In the genomic region with DNA sequence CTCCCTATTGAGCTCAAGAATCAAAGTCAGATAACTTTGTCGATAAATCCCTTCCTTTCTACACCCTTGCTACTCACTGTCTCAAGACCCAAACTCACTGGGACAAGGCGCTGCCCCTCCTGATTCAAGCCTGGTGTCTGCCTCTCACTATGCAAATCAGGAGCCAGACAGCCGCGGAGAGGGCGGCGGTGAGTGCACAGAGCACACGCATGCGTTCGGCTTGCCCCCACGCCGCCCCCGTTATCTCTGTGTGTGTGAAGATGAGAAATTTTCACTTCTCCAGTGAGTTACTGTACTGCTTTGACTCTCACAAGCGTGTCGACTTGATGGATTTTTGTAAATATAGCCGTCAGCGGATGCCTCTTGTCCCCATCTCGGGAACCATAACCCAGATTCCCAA, we compare ENCODE assay signal across 14 cellular contexts. TPM values are rescaled to one million over a fixed set of nuclear protein-coding genes. Genes with fewer than 3 reads are reported as not detected.
DNase-seq lines count a peak whose midpoint lies in the region; ATAC-seq, FAIRE-seq and TF ChIP-seq lines count a peak whose summit lies in the region.
"Not testable (repeated sequence)": the region's sequence is repeated elsewhere in the genome, so short reads cannot be mapped to it uniquely, and the experiment has no call there.
"Had no signal": no experiment of that assay in that cellular context is flagged by ENCODE, and none has a peak within 500 bp of the region (broad histone marks: within the 10 kb centered on the region; RNA-seq: fewer than 3 reads in every experiment).

No MANE protein-coding gene starts in this region.

- in situ Hi-C loops in GM12878 (cut with MboI), result loop anchor here (5.0 kb wide), 1 partner anchor 1568 kb away; no protein-coding TSS in a partner anchor

- H3K4me1 ChIP-seq in GM12878 (ENCODE audit: control insufficient read depth, insufficient read depth, low read length), result not testable (repeated sequence)

- TF ChIP-seq CTCF in GM12878 (IDR thresholded peaks at IDR 0.05 in 2 of 3, conservative IDR thresholded peaks at IDR 0.05 in 1 of 3; ENCODE audit: control insufficient read depth in 2 of 3, extremely low read depth in 1 of 3, insufficient read depth in 1 of 3, low read depth in 3 of 3, low read length in 3 of 3), result not testable (repeated sequence)

- peak; percentile 90 for ATAC-seq in GM18867 (IDR thresholded peaks at IDR 0.05; ENCODE audit: unreplicated experiment)
- peak; percentile 52 for ATAC-seq in GM19452 (IDR thresholded peaks at IDR 0.05; ENCODE audit: unreplicated experiment)
- peak; percentile 54 for ATAC-seq in GM21723 (IDR thresholded peaks at IDR 0.05; ENCODE audit: unreplicated experiment)
- peak; percentile 64 for ATAC-seq in HG02840 (IDR thresholded peaks at IDR 0.05; ENCODE audit: low FRiP score, unreplicated experiment)
- ATAC-seq in HG03039 (IDR thresholded peaks at IDR 0.05; ENCODE audit: unreplicated experiment), result peak; percentile 46
- ATAC-seq in HG03354 (IDR thresholded peaks at IDR 0.05; ENCODE audit: poor library complexity, severe bottlenecking, unreplicated experiment), result peak; percentile 58
- not testable (repeated sequence) for ATAC-seq in GM12878

- TF ChIP-seq RAD21 in GM12878 (IDR thresholded peaks at IDR 0.05; ENCODE audit: insufficient read depth, low read depth, low read length), result not testable (repeated sequence)

- H3K36me3 ChIP-seq in GM12878 (ENCODE audit: control insufficient read depth in 2 of 2, insufficient read depth in 2 of 2, low read length in 1 of 2), result not testable (repeated sequence)

- not testable (repeated sequence) for H3K27ac ChIP-seq in GM12878 (ENCODE audit: control insufficient read depth, insufficient read depth)

- SMC1A ChIA-PET in GM12878 (lab: Charles Lee; ENCODE audit: uncharacterized antibody, unreplicated experiment), result not testable (repeated sequence)

- intact Hi-C loops in GM12878 (cut with micrococcal nuclease; ENCODE audit: unreplicated experiment), result not testable (repeated sequence)

- not testable (repeated sequence) for BruUV-seq in GM12878 (replicated peaks; lab: Mats Ljungman, UMichigan)

- TF ChIP-seq EP300 in GM12878 (IDR thresholded peaks at IDR 0.05; ENCODE audit: borderline replicate concordance in 1 of 2, control insufficient read depth in 1 of 2, low read depth in 2 of 2, low read length in 2 of 2), result not testable (repeated sequence)

- H2AFZ ChIP-seq in GM12878 (ENCODE audit: control insufficient read depth, low read depth, low read length), result not testable (repeated sequence)

- RAD21 ChIA-PET in GM12878 (lab: Charles Lee; ENCODE audit: unreplicated experiment), result not testable (repeated sequence)

- WGBS in GM12878 (ENCODE audit: insufficient coverage, insufficient replicate concordance, low lambda C conversion rate, missing lambda C conversion rate), result 3% methylated on average over 6 of the region's 17 CpGs

- not testable (repeated sequence) for TF ChIP-seq POLR2A in GM12878 (IDR thresholded peaks at IDR 0.05; ENCODE audit: low read depth, low read length)

- not testable (repeated sequence) for H4K20me1 ChIP-seq in GM12878 (ENCODE audit: control insufficient read depth, insufficient read depth)

- FAIRE-seq in GM12878 (lab: Jason Lieb, UNC), result peak; percentile 81

- H3K27me3 ChIP-seq in GM12878 (replicated peaks in 1 of 2; ENCODE audit: control insufficient read depth in 2 of 2, insufficient read depth in 2 of 2, low read length in 1 of 2), result not testable (repeated sequence)

- POLR2A ChIA-PET in GM12878 (lab: Charles Lee), result not testable (repeated sequence)

- H3K79me2 ChIP-seq in GM12878 (ENCODE audit: control insufficient read depth, insufficient read depth, low read length), result not testable (repeated sequence)

- not testable (repeated sequence) for H3K4me2 ChIP-seq in GM12878 (ENCODE audit: control insufficient read depth, insufficient read depth)

- H3K9me3 ChIP-seq in GM12878 (replicated peaks; ENCODE audit: control insufficient read depth, insufficient read depth, low read length), result not testable (repeated sequence)

- not testable (repeated sequence) for DNase-seq in GM12878 (ENCODE audit: low read depth, low spot score)

- H3K9ac ChIP-seq in GM12878 (ENCODE audit: control insufficient read depth, insufficient read depth, low read length), result not testable (repeated sequence)

- CTCF ChIA-PET in GM12878 (lab: Yijun Ruan, JAX), result not testable (repeated sequence)

- H3K4me3 ChIP-seq in GM12878, result not testable (repeated sequence)

RNA-seq across cellular contexts. Expression of a gene that starts 47.0 kb away (rescaled TPM):
- not detected in 2 replicates for total RNA-seq in GM12878 (2013; cell fraction: nucleolus; rRNA removed)
- total RNA-seq in GM12878 (2014; rRNA removed) (not detected in 2 replicates), GM12878 (2014; rRNA removed; fragmentation: Illumina TruSeq; extraction: Trizol) (not detected in 2 replicates), GM12878 (2021) (not detected in 2 replicates)
- polyA plus RNA-seq in GM12878 (2011; ENCODE audit: low read depth), result not detected
- polyA plus RNA-seq in GM12878 (2011; rRNA removed) (not detected in 2 replicates), GM12878 (2014; fragmentation: Illumina TruSeq; extraction: Trizol) (not detected in 2 replicates), GM12878 (2014; fragmentation: Nextera tagmentation; extraction: Ambion mirVana) (not detected), GM12878 (2014; rRNA removed) (not detected in 2 replicates), GM12878 (2016; fragmentation: Nextera tagmentation; extraction: Ambion mirVana) (not detected)
- polyA plus RNA-seq in GM12878 (2011; cell fraction: cytosol; rRNA removed), result not detected in 2 replicates
- polyA plus RNA-seq in GM12878 (2011; cell fraction: nucleus; rRNA removed), result not detected in 2 replicates
- polyA plus RNA-seq in GM12878 (2012), result not detected in 2 replicates
- not detected in 2 replicates for polyA minus RNA-seq in GM12878 (2011; rRNA and poly(A)+ RNA removed)
- polyA minus RNA-seq in GM12878 (2011; cell fraction: cytosol; rRNA and poly(A)+ RNA removed), result not detected in 2 replicates
- not detected in 2 replicates for polyA minus RNA-seq in GM12878 (2011; cell fraction: nucleus; rRNA and poly(A)+ RNA removed)
- total RNA-seq: CD4-positive, alpha-beta memory T cell; H7; HT-29; IMR-90; LHCN-M2; T-helper 2 cell treated with Interferon-gamma antibody and Interleukin-4, amounts not matched to agents 100 ng/mL and 5 ng/mL, for 36 hours had no signal
- polyA plus RNA-seq: AG04450; CD4-positive, alpha-beta memory T cell; IMR-90 had no signal
